In the genomic region with DNA sequence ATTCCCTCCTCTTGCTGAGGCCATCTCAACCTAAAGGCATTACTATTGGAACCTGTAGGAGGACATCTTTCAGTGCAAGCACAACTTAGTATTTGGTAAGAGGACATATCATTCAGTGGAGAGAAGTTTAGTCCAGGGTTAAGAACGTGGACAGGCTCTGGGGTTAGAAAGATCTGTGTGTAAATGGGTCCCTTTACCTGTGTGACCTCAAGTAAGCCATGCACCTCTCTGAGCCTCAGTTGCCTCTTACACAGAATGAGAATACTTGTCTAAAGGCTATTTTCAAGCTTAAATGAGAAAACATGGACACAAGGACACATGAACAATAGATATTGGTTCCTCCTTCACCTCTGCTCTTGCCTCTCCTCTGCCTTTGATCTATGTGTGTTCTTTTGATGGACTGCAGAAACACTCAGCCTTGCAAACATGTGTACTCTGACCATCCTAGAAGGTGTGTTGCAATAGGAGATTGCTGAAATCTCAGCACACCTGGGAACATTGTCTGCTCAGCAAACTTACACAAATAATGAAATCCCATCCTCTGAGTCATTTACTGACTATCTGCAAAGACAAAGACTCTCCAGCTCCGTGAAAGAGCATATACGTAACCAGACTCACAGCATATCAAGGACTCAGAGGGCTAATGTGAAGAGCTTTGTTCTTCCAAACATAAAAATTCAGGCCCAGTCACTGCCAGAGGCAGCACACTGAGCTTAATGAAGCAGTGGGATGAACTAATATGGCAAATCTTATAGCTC, we compare ENCODE assay signal across 14 cellular contexts.
DNase-seq lines count a peak whose midpoint lies in the region; ATAC-seq and TF ChIP-seq lines count a peak whose summit lies in the region.
"Had no signal": no experiment of that assay in that cellular context is flagged by ENCODE, and none has a peak within 500 bp of the region (broad histone marks: within the 10 kb centered on the region; RNA-seq: fewer than 3 reads in every experiment).

No MANE protein-coding gene starts in this region.

- no peak overlapping the region for H3K27ac Mint-ChIP-seq in T-helper 2 cell treated with Interferon-gamma antibody and Interleukin-4, amounts not matched to agents 5 μg/mL and 100 μg/mL, for 36 hours
- H3K27ac Mint-ChIP-seq: activated CD4-positive, alpha-beta memory T cell treated with anti-CD3 and anti-CD28 coated beads, Interleukin-2, amount 10 ng/mL, durations not matched to agents 7 days and 5 days; dendritic cell treated with granulocyte-macrophage colony-stimulating factor and Interleukin-4, amounts not matched to agents 40 ng/mL and 50 ng/mL, for 4 days had no signal

- DNase-seq in NCI-H2107 treated with DMSO at 0.1 percent for 48 hours (lab: John Stamatoyannopoulos, UW; ENCODE audit: unreplicated experiment) (peak; percentile 13), NCI-H2107 (lab: John Stamatoyannopoulos, UW) (no peak), astrocyte of the spinal cord (ENCODE audit: low read depth, low spot score) (peak; percentile 1), left lung (no peak), smooth muscle cell (lab: John Stamatoyannopoulos, UW; ENCODE audit: unreplicated experiment) (no peak), medulla oblongata (ENCODE audit: extremely low spot score) (no peak)
- DNase-seq in T-helper 2 cell treated with Interferon-gamma antibody and Interleukin-4, amounts not matched to agents 5 μg/mL and 100 μg/mL, for 36 hours (ENCODE audit: low spot score): no peak
- DNase-seq: 8988T; activated CD4-positive, alpha-beta memory T cell treated with anti-CD3 and anti-CD28 coated beads, Interleukin-2, amount 10 ng/mL, durations not matched to agents 7 days and 5 days; MV-4-11; nucleus accumbens had no signal

- H3K36me3 Mint-ChIP-seq in T-helper 2 cell treated with Interferon-gamma antibody and Interleukin-4, amounts not matched to agents 5 μg/mL and 100 μg/mL, for 36 hours (ENCODE audit: low read depth): no peaks in the 10 kb centered on the region

- H3K9me3 Mint-ChIP-seq in T-helper 2 cell treated with Interferon-gamma antibody and Interleukin-4, amounts not matched to agents 5 μg/mL and 100 μg/mL, for 36 hours: no peaks in the 10 kb centered on the region
- H3K9me3 Mint-ChIP-seq: activated CD4-positive, alpha-beta memory T cell treated with anti-CD3 and anti-CD28 coated beads, Interleukin-2, amount 10 ng/mL, durations not matched to agents 7 days and 5 days; dendritic cell treated with granulocyte-macrophage colony-stimulating factor and Interleukin-4, amounts not matched to agents 40 ng/mL and 50 ng/mL, for 4 days had no signal

- intact Hi-C loops in left lung (cut with DNase I): no loop called here

- no peaks in the 10 kb centered on the region for H3K4me1 Mint-ChIP-seq in T-helper 2 cell treated with Interferon-gamma antibody and Interleukin-4, amounts not matched to agents 5 μg/mL and 100 μg/mL, for 36 hours (ENCODE audit: low read depth)
- H3K4me1 Mint-ChIP-seq: activated CD4-positive, alpha-beta memory T cell treated with anti-CD3 and anti-CD28 coated beads, Interleukin-2, amount 10 ng/mL, durations not matched to agents 7 days and 5 days had no signal

- H3K4me3 Mint-ChIP-seq in T-helper 2 cell treated with Interferon-gamma antibody and Interleukin-4, amounts not matched to agents 5 μg/mL and 100 μg/mL, for 36 hours: no peak overlapping the region
- H3K4me3 Mint-ChIP-seq: activated CD4-positive, alpha-beta memory T cell treated with anti-CD3 and anti-CD28 coated beads, Interleukin-2, amount 10 ng/mL, durations not matched to agents 7 days and 5 days; dendritic cell treated with granulocyte-macrophage colony-stimulating factor and Interleukin-4, amounts not matched to agents 40 ng/mL and 50 ng/mL, for 4 days had no signal

- no peaks in the 10 kb centered on the region for H3K9me3 ChIP-seq in left lung
- H3K9me3 ChIP-seq in smooth muscle cell (replicated peaks; ENCODE audit: low read depth): no peaks in the 10 kb centered on the region

- in situ Hi-C loops in astrocyte of the spinal cord (cut with HindIII; ENCODE audit: low sequenced_read_pairs): no loop called here

- H3K9ac ChIP-seq in smooth muscle cell (ENCODE audit: low read depth): no peak overlapping the region

- no peaks in the 10 kb centered on the region for H3K27me3 ChIP-seq in left lung
- H3K27me3 ChIP-seq in smooth muscle cell (ENCODE audit: low read depth): peaks cover 4% of the 10 kb centered on the region

- 48% methylated on average over 3 of the region's 3 CpGs for WGBS in smooth muscle cell (ENCODE audit: low lambda C conversion rate)

- peak; percentile 81 for ATAC-seq in left lung
- ATAC-seq in GM19455 (IDR thresholded peaks at IDR 0.05; ENCODE audit: unreplicated experiment): no peak

- no peaks in the 10 kb centered on the region for H3K79me2 ChIP-seq in smooth muscle cell (ENCODE audit: low read depth)

- H3K27ac ChIP-seq in left lung (no peak overlapping the region), smooth muscle cell (ENCODE audit: low read depth) (peak overlapping the region; percentile 65)
- H3K27ac ChIP-seq: C4-2B had no signal

- H3K4me1 ChIP-seq in left lung: no peaks in the 10 kb centered on the region
- H3K4me1 ChIP-seq in smooth muscle cell (ENCODE audit: low read depth): no peaks in the 10 kb centered on the region

- H4K20me1 ChIP-seq in smooth muscle cell (ENCODE audit: low read depth): no peaks in the 10 kb centered on the region

- no peaks in the 10 kb centered on the region for H3K27me3 Mint-ChIP-seq in T-helper 2 cell treated with Interferon-gamma antibody and Interleukin-4, amounts not matched to agents 5 μg/mL and 100 μg/mL, for 36 hours (ENCODE audit: low read depth)
- H3K27me3 Mint-ChIP-seq: activated CD4-positive, alpha-beta memory T cell treated with anti-CD3 and anti-CD28 coated beads, Interleukin-2, amount 10 ng/mL, durations not matched to agents 7 days and 5 days; dendritic cell treated with granulocyte-macrophage colony-stimulating factor and Interleukin-4, amounts not matched to agents 40 ng/mL and 50 ng/mL, for 4 days had no signal

- H3K4me3 ChIP-seq in astrocyte of the spinal cord (ENCODE audit: low read depth, low read length): no peak overlapping the region
- H3K4me3 ChIP-seq in left lung: no peak overlapping the region
- no peak overlapping the region for H3K4me3 ChIP-seq in smooth muscle cell

- H3F3A ChIP-seq in smooth muscle cell (ENCODE audit: low read depth): no peaks in the 10 kb centered on the region

- TF ChIP-seq CTCF in astrocyte of the spinal cord (IDR thresholded peaks at IDR 0.05; ENCODE audit: low read depth, low read length): no peak
- TF ChIP-seq CTCF in left lung (IDR thresholded peaks at IDR 0.05): no peak
- no peak for TF ChIP-seq CTCF in smooth muscle cell (IDR thresholded peaks at IDR 0.05; ENCODE audit: borderline replicate concordance, insufficient read depth, poor library complexity, severe bottlenecking)

- H3K36me3 ChIP-seq in left lung: no peaks in the 10 kb centered on the region
- no peaks in the 10 kb centered on the region for H3K36me3 ChIP-seq in smooth muscle cell (ENCODE audit: low read depth)

- no peak overlapping the region for H2AFZ ChIP-seq in smooth muscle cell (ENCODE audit: low read depth)

- H3K4me2 ChIP-seq in smooth muscle cell: no peak overlapping the region

Comparison
In these comparisons a context has a peak if more than half of its experiments do, and no peak if none do; other contexts are left out.
1. DNase-seq: peak in NCI-H2107 treated with DMSO at 0.1 percent for 48 hours (single experiment) and astrocyte of the spinal cord (single experiment); none in NCI-H2107 (single experiment), left lung (0 of 2), smooth muscle cell (single experiment), T-helper 2 cell treated with Interferon-gamma antibody and Interleukin-4, amounts not matched to agents 5 μg/mL and 100 μg/mL, for 36 hours (single experiment) and medulla oblongata (single experiment).